ENCODE assay signal across 7 cellular contexts in the genomic region with DNA sequence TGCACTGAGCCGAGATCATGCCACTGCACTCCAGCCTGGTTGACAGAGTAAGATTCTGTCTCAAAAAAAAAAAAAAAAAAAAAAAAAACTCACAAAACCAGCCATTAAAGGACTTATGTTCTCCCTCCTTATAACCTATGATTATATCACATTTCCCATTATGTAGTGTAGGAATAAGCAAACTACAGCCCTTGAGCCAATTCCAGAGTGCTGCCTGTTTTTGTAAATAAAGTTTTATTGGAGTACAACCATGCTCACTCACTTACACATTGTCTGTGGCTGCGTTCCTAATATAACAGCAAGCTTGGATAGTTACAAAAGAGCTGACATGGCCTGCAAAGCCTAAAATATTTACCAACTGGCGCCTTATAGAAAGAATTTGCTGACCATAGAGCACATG.
"Had no signal": no experiment of that assay in that cellular context is flagged by ENCODE, and none has a peak within 500 bp of the region (broad histone marks: within the 10 kb centered on the region; RNA-seq: fewer than 3 reads in every experiment).

No MANE protein-coding gene starts in this region.

- H3K4me3 ChIP-seq: GM23338, HAP-1 had no signal

- H3K27ac Mint-ChIP-seq: GM23338, IgD-negative memory B cell had no signal

- H3K27me3 Mint-ChIP-seq: IgD-negative memory B cell had no signal

- H3K4me2 ChIP-seq: GM23338 had no signal

- ATAC-seq: GM23338, HCT116 had no signal

- H3K4me3 Mint-ChIP-seq: GM23338, IgD-negative memory B cell had no signal

- H3K9me3 ChIP-seq: HAP-1 had no signal

- H3K4me1 Mint-ChIP-seq: GM23338, IgD-negative memory B cell had no signal

- FAIRE-seq: H1, H54, HTR-8/SVneo had no signal

- H3K9me3 Mint-ChIP-seq: GM23338, IgD-negative memory B cell had no signal

- H2AFZ ChIP-seq: GM23338 had no signal

- H3K36me3 ChIP-seq: HAP-1 had no signal
